Comparison of ENCODE assay signal across 15 cellular contexts in genomic region chr2:240259201-240259923, GRCh38.
DNase-seq lines count a peak whose midpoint lies in the region; ATAC-seq and TF ChIP-seq lines count a peak whose summit lies in the region.
"Had no signal": no experiment of that assay in that cellular context is flagged by ENCODE, and none has a peak within 500 bp of the region (broad histone marks: within the 10 kb centered on the region; RNA-seq: fewer than 3 reads in every experiment).

No MANE protein-coding gene starts in this region.

- DNase-seq in choroid plexus epithelial cell (ENCODE audit: low read depth) (no peak), right cardiac atrium (peak; percentile 84 to 92 (median 92)), ovary (peak; percentile 86 to 91 (median 90)), transverse colon (no peak), SHP77 (lab: John Stamatoyannopoulos, UW) (no peak), putamen (ENCODE audit: low spot score) (no peak)
- no peak for DNase-seq in activated CD4-positive, alpha-beta T cell treated with anti-CD3 and anti-CD28 coated beads for 36 hours
- DNase-seq: DMS79 treated with DMSO at 0.1 percent for 48 hours, endodermal cell, NCI-H2107, T-helper 9 cell had no signal

- H3K4me3 Mint-ChIP-seq in activated CD4-positive, alpha-beta T cell treated with anti-CD3 and anti-CD28 coated beads for 36 hours, result no peak overlapping the region
- H3K4me3 Mint-ChIP-seq: endodermal cell had no signal

- CTCF ChIA-PET in activated CD4-positive, alpha-beta T cell treated with anti-CD3 and anti-CD28 coated beads for 36 hours (lab: Charles Lee), result no interaction called here

- peak overlapping the region; percentile 98 for H3K27ac ChIP-seq in right cardiac atrium (ENCODE audit: low read length)
- H3K27ac ChIP-seq in ovary, result peak overlapping the region; percentile 87 to 95
- peak overlapping the region; percentile 24 to 54 (median 51) for H3K27ac ChIP-seq in transverse colon
- H3K27ac ChIP-seq: C4-2B, neutrophil had no signal

- no peak overlapping the region for H3K27ac Mint-ChIP-seq in activated CD4-positive, alpha-beta T cell treated with anti-CD3 and anti-CD28 coated beads for 36 hours
- H3K27ac Mint-ChIP-seq: activated T-helper 2 cell treated with anti-CD3 and anti-CD28 coated beads, Interferon-gamma antibody, Interleukin-2, Interleukin-4, amounts not matched to agents 10 μg/mL and 5 μg/mL and 100 μg/mL, durations not matched to agents 14 hours and 24 hours and 36 hours; endodermal cell had no signal

- intact Hi-C loops in right cardiac atrium (cut with DNase I), result no loop called here
- intact Hi-C loops in ovary (cut with DNase I), result no loop called here
- intact Hi-C loops in transverse colon (cut with DNase I; ENCODE audit: low total_unique reads), result no loop called here
- intact Hi-C loops in activated CD4-positive, alpha-beta T cell treated with anti-CD3 and anti-CD28 coated beads for 36 hours (cut with DNase I, micrococcal nuclease), result no loop called here

- TF ChIP-seq CTCF in choroid plexus epithelial cell (conservative IDR thresholded peaks at IDR 0.05; ENCODE audit: low read depth, low read length) (peak; percentile 19), ovary (IDR thresholded peaks at IDR 0.05) (peak; percentile 19 to 31 (median 21)), transverse colon (IDR thresholded peaks at IDR 0.05) (no peak)

- ATAC-seq in right cardiac atrium (peak; percentile 90), HG02610 (IDR thresholded peaks at IDR 0.05; ENCODE audit: unreplicated experiment) (no peak)
- ATAC-seq in activated CD4-positive, alpha-beta T cell treated with anti-CD3 and anti-CD28 coated beads for 36 hours, result no peak

- H3K4me3 ChIP-seq in choroid plexus epithelial cell (ENCODE audit: low read depth, low read length) (no peak overlapping the region), right cardiac atrium (ENCODE audit: low read length) (no peak overlapping the region), ovary (no peak overlapping the region), transverse colon (no peak overlapping the region)

- H3K9me3 Mint-ChIP-seq in activated CD4-positive, alpha-beta T cell treated with anti-CD3 and anti-CD28 coated beads for 36 hours (ENCODE audit: low read depth), result peaks cover 18% of the 10 kb centered on the region

- TF ChIP-seq POLR2A in ovary (IDR thresholded peaks at IDR 0.05), result no peak
- TF ChIP-seq POLR2A in transverse colon (IDR thresholded peaks at IDR 0.05), result no peak

- H3K4me1 Mint-ChIP-seq in activated CD4-positive, alpha-beta T cell treated with anti-CD3 and anti-CD28 coated beads for 36 hours, result no peaks in the 10 kb centered on the region
- H3K4me1 Mint-ChIP-seq: endodermal cell had no signal

- H3K27me3 Mint-ChIP-seq in activated CD4-positive, alpha-beta T cell treated with anti-CD3 and anti-CD28 coated beads for 36 hours, result peaks cover 2% of the 10 kb centered on the region

- in situ Hi-C loops in transverse colon (cut with MboI; ENCODE audit: low pct_ligation_motif_present in 1 of 4, low pct_unique_long_range_greater_than_20kb in 1 of 4, low sequenced_read_pairs in 3 of 4), result no loop called here

- POLR2A ChIA-PET in activated CD4-positive, alpha-beta T cell treated with anti-CD3 and anti-CD28 coated beads for 36 hours (lab: Charles Lee), result no interaction called here

- H3K36me3 Mint-ChIP-seq in activated CD4-positive, alpha-beta T cell treated with anti-CD3 and anti-CD28 coated beads for 36 hours (ENCODE audit: low read depth), result no peaks in the 10 kb centered on the region

- TF ChIP-seq EP300 in ovary (IDR thresholded peaks at IDR 0.05) (peak; percentile 67), transverse colon (IDR thresholded peaks at IDR 0.05; ENCODE audit: low read depth) (no peak)

- H3K4me1 ChIP-seq in right cardiac atrium (ENCODE audit: control insufficient read depth, insufficient read depth, low read length), result peaks cover 9% of the 10 kb centered on the region
- peaks cover 26% of the 10 kb centered on the region for H3K4me1 ChIP-seq in ovary (ENCODE audit: insufficient read depth)
- no peaks in the 10 kb centered on the region for H3K4me1 ChIP-seq in transverse colon

- H3K27me3 ChIP-seq in right cardiac atrium (ENCODE audit: control insufficient read depth, insufficient read depth) (no peaks in the 10 kb centered on the region), ovary (no peaks in the 10 kb centered on the region), transverse colon (no peaks in the 10 kb centered on the region)
- H3K27me3 ChIP-seq: neutrophil had no signal

- H3K9me3 ChIP-seq in right cardiac atrium (ENCODE audit: control insufficient read depth, low read length) (peaks cover 1% of the 10 kb centered on the region), ovary (no peaks in the 10 kb centered on the region), transverse colon (no peaks in the 10 kb centered on the region)
- H3K9me3 ChIP-seq: neutrophil had no signal

- WGBS in right cardiac atrium, result 21% methylated on average over 17 of the region's 17 CpGs
- 2 to 18% (median 7%) methylated on average over 17 of the region's 17 CpGs for WGBS in ovary, 3 donors
- WGBS in transverse colon (ENCODE audit: low coverage in 1 of 2), 2 donors, result 71% methylated on average over 17 of the region's 17 CpGs; no CpG with 5 or more reads in 1 of the 2 donors

- H3K36me3 ChIP-seq in ovary, result no peaks in the 10 kb centered on the region
- H3K36me3 ChIP-seq in transverse colon, result no peaks in the 10 kb centered on the region
- H3K36me3 ChIP-seq: neutrophil had no signal

Comparison
In these comparisons a context has a peak if more than half of its experiments do, and no peak if none do; other contexts are left out.
1. DNase-seq: peak in right cardiac atrium (3 of 3) and ovary (5 of 5); none in choroid plexus epithelial cell (single experiment), transverse colon (single experiment), activated CD4-positive, alpha-beta T cell treated with anti-CD3 and anti-CD28 coated beads for 36 hours (single experiment), SHP77 (0 of 2) and putamen (single experiment).
2. CTCF ChIP-seq: peak in choroid plexus epithelial cell (single experiment) and ovary (3 of 3); none in transverse colon (0 of 5).
3. ATAC-seq: peak in right cardiac atrium (2 of 2); none in activated CD4-positive, alpha-beta T cell treated with anti-CD3 and anti-CD28 coated beads for 36 hours (single experiment) and HG02610 (single experiment).
4. Peak in every context shown above with its lines, with median percentiles within 50 percentile points of each other: H3K27ac ChIP-seq.